Comparison of ENCODE assay signal across 20 cellular contexts in genomic region chr12:51937941-51938340, GRCh38.
"Had no signal": no experiment of that assay in that cellular context is flagged by ENCODE, and none has a peak within 500 bp of the region (broad histone marks: within the 10 kb centered on the region; RNA-seq: fewer than 3 reads in every experiment).

No MANE protein-coding gene starts in this region.

- H3K9me3 Mint-ChIP-seq: activated CD4-positive, alpha-beta memory T cell treated with anti-CD3 and anti-CD28 coated beads for 36 hours; activated naive CD8-positive, alpha-beta T cell treated with anti-CD3 and anti-CD28 coated beads for 36 hours; endodermal cell; naive thymus-derived CD4-positive, alpha-beta T cell; neural crest cell; stimulated activated naive B cell treated with anti-CD40 and anti-IgM and Interleukin-4, amounts not matched to agents 10 μg/mL and 1 μg/mL and 100 μg/mL, for 72 hours had no signal

- H3K9me3 ChIP-seq: gastroesophageal sphincter, heart left ventricle, sigmoid colon, testis, vagina had no signal

- H3K4me3 ChIP-seq: gastroesophageal sphincter, heart left ventricle, sigmoid colon, smooth muscle cell, testis, vagina had no signal

- H3K27ac ChIP-seq: gastroesophageal sphincter, heart left ventricle, sigmoid colon, testis, vagina had no signal

- H3K36me3 ChIP-seq: gastroesophageal sphincter, heart left ventricle, sigmoid colon, vagina had no signal

- H3K4me2 ChIP-seq: smooth muscle cell had no signal

- H3K4me1 Mint-ChIP-seq: endodermal cell had no signal

- DNase-seq: activated CD4-positive, alpha-beta memory T cell treated with anti-CD3 and anti-CD28 coated beads for 36 hours; activated CD4-positive, alpha-beta T cell treated with anti-CD3 and anti-CD28 coated beads for 48 hours; activated naive CD4-positive, alpha-beta T cell treated with Interleukin-2 at 50 U/mL for 16 hours; activated naive CD8-positive, alpha-beta T cell treated with anti-CD3 and anti-CD28 coated beads for 36 hours; activated T-cell treated with anti-CD3 and anti-CD28 coated beads, Interleukin-2, amount 50 U/mL, for 48 hours; cerebellar nuclear complex; cortex of kidney; heart left ventricle; naive thymus-derived CD4-positive, alpha-beta T cell; retina; sigmoid colon; stimulated activated CD4-positive, alpha-beta T cell treated with anti-CD3 and anti-CD28 coated beads, Interleukin-15, amount 100 ng/mL, for 24 hours; stimulated activated naive B cell treated with anti-CD40 and anti-IgM and Interleukin-4, amounts not matched to agents 10 μg/mL and 1 μg/mL and 100 μg/mL, for 72 hours; testis had no signal

- H3K27ac Mint-ChIP-seq: activated CD4-positive, alpha-beta memory T cell treated with anti-CD3 and anti-CD28 coated beads for 36 hours; activated naive CD8-positive, alpha-beta T cell treated with anti-CD3 and anti-CD28 coated beads for 36 hours; endodermal cell; naive thymus-derived CD4-positive, alpha-beta T cell; stimulated activated naive B cell treated with anti-CD40 and anti-IgM and Interleukin-4, amounts not matched to agents 10 μg/mL and 1 μg/mL and 100 μg/mL, for 72 hours; type B pancreatic cell had no signal

- H3K4me3 Mint-ChIP-seq: activated CD4-positive, alpha-beta memory T cell treated with anti-CD3 and anti-CD28 coated beads for 36 hours; activated naive CD8-positive, alpha-beta T cell treated with anti-CD3 and anti-CD28 coated beads for 36 hours; endodermal cell; naive thymus-derived CD4-positive, alpha-beta T cell; neural crest cell; stimulated activated naive B cell treated with anti-CD40 and anti-IgM and Interleukin-4, amounts not matched to agents 10 μg/mL and 1 μg/mL and 100 μg/mL, for 72 hours; type B pancreatic cell had no signal

- H3K4me1 ChIP-seq: testis had no signal

- H3K27me3 ChIP-seq: heart left ventricle, testis, vagina had no signal

- H3K36me3 Mint-ChIP-seq: activated CD4-positive, alpha-beta memory T cell treated with anti-CD3 and anti-CD28 coated beads for 36 hours; activated naive CD8-positive, alpha-beta T cell treated with anti-CD3 and anti-CD28 coated beads for 36 hours; naive thymus-derived CD4-positive, alpha-beta T cell; type B pancreatic cell had no signal

- ATAC-seq: gastroesophageal sphincter; heart left ventricle; naive thymus-derived CD4-positive, alpha-beta T cell; stimulated activated naive B cell treated with anti-CD40 and anti-IgM and Interleukin-4, amounts not matched to agents 10 μg/mL and 1 μg/mL and 100 μg/mL, for 72 hours had no signal
